Comparison of ENCODE assay signal across 9 cellular contexts in the genomic region with DNA sequence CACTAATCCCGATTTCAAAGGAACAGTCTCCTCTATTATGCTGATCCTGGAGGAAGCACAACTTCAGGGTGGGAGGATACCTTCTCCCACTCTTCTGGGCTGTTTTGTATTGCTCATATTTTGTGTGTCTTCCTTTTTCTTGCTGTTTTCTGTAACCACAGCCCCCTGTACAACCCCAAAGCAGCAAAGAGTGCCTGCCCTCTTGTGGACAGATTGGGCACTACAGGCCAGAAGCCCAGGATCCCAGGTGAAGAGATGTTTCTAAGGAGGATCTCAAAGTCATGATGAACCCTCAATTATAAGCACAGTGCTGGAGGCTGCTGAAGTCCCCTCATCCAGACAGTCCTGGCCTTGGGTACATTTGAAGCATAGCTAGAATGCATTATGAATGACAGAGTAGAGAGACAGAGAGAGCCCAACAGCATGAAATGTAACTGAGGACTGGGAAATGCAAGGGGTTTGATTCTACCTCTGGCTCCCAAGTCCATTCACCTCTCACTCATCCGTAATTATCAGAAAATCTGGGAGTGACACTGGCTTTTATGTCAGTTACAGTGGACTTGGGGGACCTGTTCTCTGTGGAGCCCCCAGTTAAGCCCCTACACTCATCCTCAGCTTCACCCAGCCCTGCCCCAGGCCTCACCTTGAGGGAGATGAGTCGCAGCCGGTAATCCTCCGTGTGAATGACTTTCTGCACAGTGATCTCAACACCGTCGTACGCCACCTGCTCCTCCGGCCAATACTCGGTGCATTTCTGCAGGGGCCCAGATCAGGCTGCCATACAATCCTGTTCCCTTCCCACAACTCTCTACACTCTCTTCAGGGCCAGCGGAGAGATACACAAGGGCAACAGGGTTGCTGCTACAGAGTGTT. TPM values are rescaled to one million over a fixed set of nuclear protein-coding genes. Genes with fewer than 3 reads are reported as not detected.
DNase-seq lines count a peak whose midpoint lies in the region; ATAC-seq and TF ChIP-seq lines count a peak whose summit lies in the region.
"Had no signal": no experiment of that assay in that cellular context is flagged by ENCODE, and none has a peak within 500 bp of the region (broad histone marks: within the 10 kb centered on the region; RNA-seq: fewer than 3 reads in every experiment).

No MANE protein-coding gene starts in this region.

- POLR2A ChIA-PET in BJ (lab: Charles Lee) = no interaction called here

- WGBS in mammary epithelial cell (ENCODE audit: low coverage, missing lambda C conversion rate) = 81% methylated on average over 6 of the region's 11 CpGs

- H3K79me2 ChIP-seq in mammary epithelial cell (ENCODE audit: insufficient read depth, low read length) = no peaks in the 10 kb centered on the region

- H3K27me3 ChIP-seq in BJ (ENCODE audit: control insufficient read depth, insufficient read depth, low read length) = 0 out of 2 replicates have a peak, but pooled peaks cover 2% of the 10 kb centered on the region
- no peaks in the 10 kb centered on the region for H3K27me3 ChIP-seq in mammary epithelial cell (ENCODE audit: insufficient read depth, low read length)

- no peaks in the 10 kb centered on the region for H3K4me1 ChIP-seq in mammary epithelial cell (ENCODE audit: insufficient read depth, low read length)

- H3K9me3 ChIP-seq in mammary epithelial cell (replicated peaks; ENCODE audit: insufficient read depth, low read length) = no peaks in the 10 kb centered on the region

- TF ChIP-seq CTCF in BJ (IDR thresholded peaks at IDR 0.05; ENCODE audit: insufficient read depth, low read depth, low read length) (peak; percentile 99), WI38 (IDR thresholded peaks at IDR 0.05; ENCODE audit: low read depth, low read length) (peak; percentile 100), mammary epithelial cell (conservative IDR thresholded peaks at IDR 0.05 in 1 of 2, IDR thresholded peaks at IDR 0.05 in 1 of 2; ENCODE audit: extremely low read depth in 1 of 2, insufficient read depth in 1 of 2, low read depth in 1 of 2, low read length in 2 of 2) (peak; percentile 97 to 99)

- H3K9ac ChIP-seq in mammary epithelial cell (ENCODE audit: insufficient read depth, low read length) = no peak overlapping the region

- intact Hi-C loops in mammary epithelial cell (cut with micrococcal nuclease) = loop anchor here (1.0 to 2.0 kb wide), 3 partner anchors 192 to 617 kb away; no protein-coding TSS in a partner anchor

- dilution Hi-C loops in mammary epithelial cell (cut with HindIII; ENCODE audit: low sequenced_read_pairs) = no loop called here

- in situ Hi-C loops in mammary epithelial cell (cut with MboI; ENCODE audit: low sequenced_read_pairs in 2 of 2) = loop anchor here (10.0 kb wide), 1 partner anchor 187 kb away; no protein-coding TSS in a partner anchor

- DNase-seq in BJ (ENCODE audit: low read depth) (no peak), LHCN-M2 (ENCODE audit: low read depth) (peak; percentile 30), mammary epithelial cell (peak; percentile 24), kidney tubule cell (ENCODE audit: low spot score) (peak; percentile 43)
- peak; percentile 58 to 65 for DNase-seq in stimulated activated CD4-positive, alpha-beta T cell treated with anti-CD3 and anti-CD28 coated beads, Interleukin-4, amount 100 ng/mL, for 4 hours

- no TSS peak for BruUV-seq in mammary epithelial cell (replicated peaks; lab: Mats Ljungman, UMichigan)

- ATAC-seq in GM18861 (IDR thresholded peaks at IDR 0.05; ENCODE audit: unreplicated experiment) (peak; percentile 41), HG03135 (IDR thresholded peaks at IDR 0.05; ENCODE audit: unreplicated experiment) (no peak)

- H3K36me3 ChIP-seq in BJ (ENCODE audit: control insufficient read depth, insufficient read depth, low read length) = no peaks in the 10 kb centered on the region
- H3K36me3 ChIP-seq in mammary epithelial cell (ENCODE audit: insufficient read depth, low read length) = no peaks in the 10 kb centered on the region

- no peaks in the 10 kb centered on the region for H4K20me1 ChIP-seq in mammary epithelial cell (ENCODE audit: insufficient read depth, low read length)

- H3K4me3 ChIP-seq in BJ (ENCODE audit: low read depth, low read length) (no peak overlapping the region), WI38 (ENCODE audit: low read depth, low read length) (no peak overlapping the region), mammary epithelial cell (replicated peaks in 1 of 3; ENCODE audit: insufficient read depth in 1 of 3, low read depth in 2 of 3, low read length in 3 of 3) (no peak overlapping the region)

- no peak overlapping the region for H3K27ac ChIP-seq in mammary epithelial cell (ENCODE audit: insufficient read depth, low read depth, low read length)

- no peak overlapping the region for H3K4me2 ChIP-seq in mammary epithelial cell (ENCODE audit: insufficient read depth, low read depth, low read length)

- CTCF ChIA-PET in BJ (lab: Yijun Ruan, JAX) (interaction anchor here (0.6 to 7.5 kb wide), 20 partner anchors 8 to 622 kb away, joined by 3 to 85 read pairs (median 4); no protein-coding TSS in a partner anchor), mammary epithelial cell (lab: Charles Lee; ENCODE audit: low non-redundant PET) (interaction anchor here (0.7 kb wide), 1 partner anchor 192 kb away, joined by 5 read pairs; no protein-coding TSS in a partner anchor)

- H2AFZ ChIP-seq in mammary epithelial cell (ENCODE audit: low read depth, low read length) = no peak overlapping the region

RNA-seq across cellular contexts. Expression of gene IGSF22, which starts 6.2 kb away (rescaled TPM):
- polyA plus RNA-seq in BJ (2011; rRNA removed) (0.07 and 0.15 TPM in 2 replicates), mammary epithelial cell (0.03 TPM)
- 0.05 TPM in 1 of 2 replicates, not detected in the other for polyA minus RNA-seq in BJ (2011; rRNA and poly(A)+ RNA removed)
- total RNA-seq in LHCN-M2 (2014; rRNA removed) (not detected in 2 replicates), mammary epithelial cell (under 1 TPM; under 0.01 to 0.26 TPM)
- polyA plus RNA-seq in LHCN-M2 (2012) = 0.26 TPM
- polyA minus RNA-seq in mammary epithelial cell = not detected
- total RNA-seq: subcutaneous adipose tissue had no signal

RNA-seq across cellular contexts. Expression of gene TMEM86A, which starts 33.6 kb away (rescaled TPM):
- polyA plus RNA-seq in BJ (2011; rRNA removed) (0.48 and 0.71 TPM in 2 replicates), mammary epithelial cell (0.39 TPM)
- 1.2 and 1.4 TPM in 2 replicates for polyA minus RNA-seq in BJ (2011; rRNA and poly(A)+ RNA removed)
- total RNA-seq in LHCN-M2 (2014; rRNA removed) (1.6 and 2.1 TPM in 2 replicates), mammary epithelial cell (1 to 10 TPM; 2.0 to 3.3 TPM)
- 2.1 TPM for polyA plus RNA-seq in LHCN-M2 (2012)
- not detected for polyA minus RNA-seq in mammary epithelial cell

RNA-seq across cellular contexts. Expression of gene PTPN5, which starts 59.4 kb away (rescaled TPM):
- not detected in 2 replicates for polyA plus RNA-seq in BJ (2011; rRNA removed)
- not detected in 2 replicates for polyA minus RNA-seq in BJ (2011; rRNA and poly(A)+ RNA removed)
- total RNA-seq in LHCN-M2 (2014; rRNA removed) = not detected in 2 replicates
- not detected for polyA plus RNA-seq in LHCN-M2 (2012)
- not detected for total RNA-seq in mammary epithelial cell
- not detected for polyA plus RNA-seq in mammary epithelial cell
- not detected for polyA minus RNA-seq in mammary epithelial cell
